8 cellular contexts compared by ENCODE assay signal in genomic region chr14:101964297-101965144, GRCh38. TPM values are rescaled to one million over a fixed set of nuclear protein-coding genes. Genes with fewer than 3 reads are reported as not detected.
DNase-seq lines count a peak whose midpoint lies in the region; ATAC-seq and TF ChIP-seq lines count a peak whose summit lies in the region.

TSS of gene DYNC1H1 (plus strand) at chr14:101964573. CDS start at chr14:101964692, 119 bp downstream.

- peaks cover 2 to 15% (median 3%) of the 10 kb centered on the region in 3 donors for H3K27me3 Mint-ChIP-seq in immature natural killer cell (ENCODE audit: low read depth in 3 of 3)

- H3K27ac Mint-ChIP-seq in immature natural killer cell, result peak within 1 kb of the TSS; percentile 85 to 95 (median 93)

- H3K27me3 ChIP-seq in smooth muscle cell (ENCODE audit: low read depth), result no peaks in the 10 kb centered on the region

- peaks cover 43% of the 10 kb centered on the region for H4K20me1 ChIP-seq in smooth muscle cell (ENCODE audit: low read depth)

- H3F3A ChIP-seq in smooth muscle cell (ENCODE audit: low read depth), result peaks cover 12% of the 10 kb centered on the region

- peak within 1 kb of the TSS; percentile 88 to 94 (median 91) for H3K4me3 Mint-ChIP-seq in immature natural killer cell

- H3K79me2 ChIP-seq in smooth muscle cell (ENCODE audit: low read depth), result peaks cover 51% of the 10 kb centered on the region

- H3K36me3 ChIP-seq in smooth muscle cell (ENCODE audit: low read depth), result no peaks in the 10 kb centered on the region

- peak within 1 kb of the TSS; percentile 70 for H3K27ac ChIP-seq in smooth muscle cell (ENCODE audit: low read depth)

- peaks cover 0 to 3% (median 0%) of the 10 kb centered on the region in 3 donors for H3K36me3 Mint-ChIP-seq in immature natural killer cell

- no peaks in the 10 kb centered on the region for H3K9me3 Mint-ChIP-seq in immature natural killer cell

- TF ChIP-seq CTCF in cardiac fibroblast (IDR thresholded peaks at IDR 0.05; ENCODE audit: low read depth, low read length), result no peak
- no peak for TF ChIP-seq CTCF in smooth muscle cell (IDR thresholded peaks at IDR 0.05; ENCODE audit: borderline replicate concordance, insufficient read depth, poor library complexity, severe bottlenecking)

- ATAC-seq in GM19035 (IDR thresholded peaks at IDR 0.05; ENCODE audit: unreplicated experiment) (peak; percentile 79), HG03280 (IDR thresholded peaks at IDR 0.05; ENCODE audit: unreplicated experiment) (peak; percentile 81)

- H3K9me3 ChIP-seq in smooth muscle cell (replicated peaks; ENCODE audit: low read depth), result no peaks in the 10 kb centered on the region

- 1% methylated on average over 77 of the region's 108 CpGs for WGBS in smooth muscle cell (ENCODE audit: low lambda C conversion rate)

- H3K4me2 ChIP-seq in smooth muscle cell, result peak within 1 kb of the TSS; percentile 92

- H3K4me3 ChIP-seq in cardiac fibroblast (replicated peaks in 1 of 2; ENCODE audit: low read depth in 2 of 2, low read length in 2 of 2) (peak within 1 kb of the TSS; percentile 92 to 99), smooth muscle cell (peak within 1 kb of the TSS; percentile 99)

- peaks cover 16% of the 10 kb centered on the region for H3K4me1 ChIP-seq in smooth muscle cell (ENCODE audit: low read depth)

- peaks cover 38 to 57% of the 10 kb centered on the region in 2 donors for H3K4me1 Mint-ChIP-seq in immature natural killer cell

- peak within 1 kb of the TSS; percentile 86 for H2AFZ ChIP-seq in smooth muscle cell (ENCODE audit: low read depth)

- peak; percentile 94 for DNase-seq in AG08396 (ENCODE audit: low spot score)
- peak; percentile 98 to 100 for DNase-seq in NCI-H446 (lab: John Stamatoyannopoulos, UW)
- DNase-seq in activated CD4-positive, CD25-positive, alpha-beta regulatory T cell (lab: John Stamatoyannopoulos, UW), result peak; percentile 77 to 88 (median 82)
- DNase-seq in cardiac fibroblast (ENCODE audit: low read depth in 2 of 2), result peak; percentile 94 to 99
- DNase-seq in immature natural killer cell, result peak; percentile 93 to 94 (median 93)
- peak; percentile 76 for DNase-seq in smooth muscle cell (lab: John Stamatoyannopoulos, UW; ENCODE audit: unreplicated experiment)

- peak within 1 kb of the TSS; percentile 88 for H3K9ac ChIP-seq in smooth muscle cell (ENCODE audit: low read depth)

RNA-seq across cellular contexts. Expression of gene DYNC1H1, which starts in this region (rescaled TPM):
- 10 to 100 TPM; 15.7 to 78.5 (median 25.5) TPM for polyA plus RNA-seq in immature natural killer cell
- total RNA-seq in smooth muscle cell, result 399 and 408 TPM in 2 replicates
- 137 and 172 TPM in 2 replicates for polyA plus RNA-seq in smooth muscle cell

Comparison
In these comparisons a context has a peak if more than half of its experiments do, and no peak if none do; other contexts are left out.
1. Peak in every context shown above with its lines: DNase-seq, ATAC-seq, H3K4me3 ChIP-seq and H3K27ac ChIP-seq.